13 cellular contexts compared by ENCODE assay signal in genomic region chr17:2076461-2076984, GRCh38. TPM values are rescaled to one million over a fixed set of nuclear protein-coding genes. Genes with fewer than 3 reads are reported as not detected.
A peak's percentile ranks its signal among the peaks of the same experiment; 100 is the strongest.
DNase-seq lines count a peak whose midpoint lies in the region; ATAC-seq and TF ChIP-seq lines count a peak whose summit lies in the region.
"Had no signal": no experiment of that assay in that cellular context is flagged by ENCODE, and none has a peak within 500 bp of the region (broad histone marks: within the 10 kb centered on the region; RNA-seq: fewer than 3 reads in every experiment).

No MANE protein-coding gene starts in this region.

- POLR2A ChIA-PET in AG04450 (lab: Yijun Ruan, JAX): interaction anchor here (0.7 kb wide), 1 partner anchor 15 kb away, joined by 3 read pairs; no protein-coding TSS in a partner anchor

- no peaks in the 10 kb centered on the region for H3K27me3 Mint-ChIP-seq in chondrocyte (ENCODE audit: low read depth)
- no peaks in the 10 kb centered on the region for H3K27me3 Mint-ChIP-seq in osteocyte (ENCODE audit: unreplicated experiment)

- DNase-seq in AG04450 (ENCODE audit: low read depth, low spot score) (no peak), chondrocyte (ENCODE audit: low spot score) (no peak), osteocyte (ENCODE audit: extremely low spot score, unreplicated experiment) (no peak), NCI-H446 treated with DMSO at 0.1 percent for 48 hours (lab: John Stamatoyannopoulos, UW) (no peak), ACHN (no peak)
- DNase-seq in activated CD4-positive, alpha-beta T cell treated with anti-CD3 and anti-CD28 coated beads for 1 hour: no peak
- DNase-seq: activated CD8-positive, alpha-beta memory T cell treated with anti-CD3 and anti-CD28 coated beads, Interleukin-2, amount 50 U/mL, for 4 hours; KG1; NCI-H748 treated with DMSO at 0.1 percent for 48 hours had no signal

- peaks cover 23% of the 10 kb centered on the region for H3K36me3 Mint-ChIP-seq in chondrocyte (ENCODE audit: low read depth)
- peaks cover 28% of the 10 kb centered on the region for H3K36me3 Mint-ChIP-seq in osteocyte (ENCODE audit: unreplicated experiment)

- H3K36me3 ChIP-seq in KOPT-K1 (ENCODE audit: insufficient read depth, low read length): peaks cover 82% of the 10 kb centered on the region

- peak overlapping the region; percentile 49 for H3K27ac Mint-ChIP-seq in chondrocyte (ENCODE audit: unreplicated experiment)
- H3K27ac Mint-ChIP-seq in osteocyte (ENCODE audit: unreplicated experiment): peak overlapping the region; percentile 84

- no peaks in the 10 kb centered on the region for H3K27me3 ChIP-seq in AG04450 (ENCODE audit: control insufficient read depth, insufficient read depth, low read length)

- H3K4me1 Mint-ChIP-seq in chondrocyte (ENCODE audit: low read depth) (peaks cover 35% of the 10 kb centered on the region), osteocyte (ENCODE audit: unreplicated experiment) (peaks cover 40% of the 10 kb centered on the region)

- no peak overlapping the region for H3K4me3 ChIP-seq in AG04450 (ENCODE audit: low read depth, low read length)
- H3K4me3 ChIP-seq: HAP-1 had no signal

- no peaks in the 10 kb centered on the region; the same call in 1 of the 2 replicates for H3K9me3 ChIP-seq in AG04450 (ENCODE audit: control insufficient read depth, insufficient read depth, low read length)
- H3K9me3 ChIP-seq in KOPT-K1 (ENCODE audit: insufficient read depth, low read length, poor library complexity, severe bottlenecking): no peaks in the 10 kb centered on the region
- H3K9me3 ChIP-seq: HAP-1 had no signal

- H3K27ac ChIP-seq in AG04450 (ENCODE audit: low read depth, low read length) (peak overlapping the region; percentile 68), KOPT-K1 (ENCODE audit: low read depth, low read length, poor library complexity, severe bottlenecking) (peak overlapping the region; percentile 29)
- H3K27ac ChIP-seq: C4-2B had no signal

- in situ Hi-C loops in ACHN (cut with HindIII; ENCODE audit: low pct_ligation_motif_present, low pct_unique_long_range_greater_than_20kb, low sequenced_read_pairs): no loop called here

- CTCF ChIA-PET in AG04450 (lab: Charles Lee): no interaction called here

- H3K9me3 Mint-ChIP-seq in chondrocyte (ENCODE audit: low read depth): no peaks in the 10 kb centered on the region
- H3K9me3 Mint-ChIP-seq in osteocyte (ENCODE audit: unreplicated experiment): no peaks in the 10 kb centered on the region

- H3K4me3 Mint-ChIP-seq in chondrocyte (ENCODE audit: unreplicated experiment) (no peak overlapping the region), osteocyte (ENCODE audit: unreplicated experiment) (peak overlapping the region; percentile 50)

- no peak for ATAC-seq in GM18517 (IDR thresholded peaks at IDR 0.05; ENCODE audit: unreplicated experiment)

- no peak for TF ChIP-seq CTCF in AG04450 (IDR thresholded peaks at IDR 0.05; ENCODE audit: low read depth, low read length)
- TF ChIP-seq CTCF in chondrocyte (IDR thresholded peaks at IDR 0.05): no peak
- TF ChIP-seq CTCF in osteocyte (IDR thresholded peaks at IDR 0.05): no peak

RNA-seq across cellular contexts. Expression of gene HIC1, which starts 21.6 kb away (rescaled TPM):
- 12.7 and 14.4 TPM in 2 replicates for polyA plus RNA-seq in AG04450 (2011; rRNA removed)
- polyA minus RNA-seq in AG04450 (2011; rRNA and poly(A)+ RNA removed): 13.7 and 15.8 TPM in 2 replicates
- total RNA-seq in chondrocyte (3.3 to 9.0 TPM (median 8.8 TPM) in 3 replicates), osteocyte (3.3 and 3.7 TPM in 2 replicates)

RNA-seq across cellular contexts. Expression of gene OVCA2, which starts 34.7 kb away (rescaled TPM):
- polyA plus RNA-seq in AG04450 (2011; rRNA removed): 38.0 and 45.0 TPM in 2 replicates
- 16.8 and 18.1 TPM in 2 replicates for polyA minus RNA-seq in AG04450 (2011; rRNA and poly(A)+ RNA removed)
- 26.6 to 30.2 TPM (median 30.1 TPM) in 3 replicates for total RNA-seq in chondrocyte
- 33.2 and 35.9 TPM in 2 replicates for total RNA-seq in osteocyte

RNA-seq across cellular contexts. Expression of gene DPH1, which starts 46.6 kb away (rescaled TPM):
- 25.3 and 29.9 TPM in 2 replicates for polyA plus RNA-seq in AG04450 (2011; rRNA removed)
- polyA minus RNA-seq in AG04450 (2011; rRNA and poly(A)+ RNA removed): 27.5 and 45.4 TPM in 2 replicates
- total RNA-seq in chondrocyte (29.4 to 43.1 TPM (median 31.3 TPM) in 3 replicates), osteocyte (57.3 and 59.0 TPM in 2 replicates)

RNA-seq across cellular contexts. Expression of gene RTN4RL1, which starts 51.4 kb away (rescaled TPM):
- polyA plus RNA-seq in AG04450 (2011; rRNA removed): 0.02 and 0.04 TPM in 2 replicates
- not detected in 2 replicates for polyA minus RNA-seq in AG04450 (2011; rRNA and poly(A)+ RNA removed)
- total RNA-seq in chondrocyte (0.47 to 0.95 TPM (median 0.68 TPM) in 3 replicates), osteocyte (3.7 and 3.8 TPM in 2 replicates)
